ENCODE assay signal across 8 cellular contexts in genomic region chr1:47507921-47508894, GRCh38.
DNase-seq lines count a peak whose midpoint lies in the region; ATAC-seq and TF ChIP-seq lines count a peak whose summit lies in the region.

No MANE protein-coding gene starts in this region.

- POLR2A ChIA-PET in activated CD4-positive, alpha-beta T cell treated with anti-CD3 and anti-CD28 coated beads for 36 hours (lab: Charles Lee): interaction anchor here (0.6 kb wide), 1 partner anchor 207 kb away, joined by 3 read pairs; no protein-coding TSS in a partner anchor
- POLR2A ChIA-PET in activated CD4-positive, alpha-beta T cell treated with anti-CD3 and anti-CD28 coated beads, Interleukin-2, amount 10 ng/mL, durations not matched to agents 7 days and 5 days (lab: Charles Lee): no interaction called here

- no peak overlapping the region for H2AFZ ChIP-seq in fibroblast of lung (ENCODE audit: low read length)

- TF ChIP-seq CTCF in WERI-Rb-1 (IDR thresholded peaks at IDR 0.05; ENCODE audit: low read depth, low read length) (no peak), fibroblast of lung (conservative IDR thresholded peaks at IDR 0.05 in 1 of 2, IDR thresholded peaks at IDR 0.05 in 1 of 2; ENCODE audit: low read depth in 1 of 2, low read length in 2 of 2) (no peak), omental fat pad (IDR thresholded peaks at IDR 0.05) (no peak), uterus (IDR thresholded peaks at IDR 0.05) (no peak)

- H3K4me2 ChIP-seq in fibroblast of lung (ENCODE audit: extremely low read depth, insufficient read depth, low read length): peak overlapping the region; percentile 35

- H3K4me3 ChIP-seq in WERI-Rb-1 (ENCODE audit: low read depth, low read length) (peak overlapping the region; percentile 38), fibroblast of lung (replicated peaks in 1 of 4; ENCODE audit: control extremely low read depth in 1 of 4, insufficient read depth in 1 of 4, low read depth in 3 of 4, low read length in 4 of 4) (peak overlapping the region in 1 of 4 experiments; percentile 43), uterus (peak overlapping the region; percentile 16 to 34)

- no peaks in the 10 kb centered on the region for H3K9me3 Mint-ChIP-seq in activated CD4-positive, alpha-beta T cell treated with anti-CD3 and anti-CD28 coated beads for 36 hours (ENCODE audit: low read depth)
- H3K9me3 Mint-ChIP-seq in activated CD4-positive, alpha-beta T cell treated with anti-CD3 and anti-CD28 coated beads, Interleukin-2, amount 10 ng/mL, durations not matched to agents 7 days and 5 days: no peaks in the 10 kb centered on the region

- H3K4me3 Mint-ChIP-seq in activated CD4-positive, alpha-beta T cell treated with anti-CD3 and anti-CD28 coated beads for 36 hours: peak overlapping the region; percentile 44
- no peak overlapping the region for H3K4me3 Mint-ChIP-seq in activated CD4-positive, alpha-beta T cell treated with anti-CD3 and anti-CD28 coated beads, Interleukin-2, amount 10 ng/mL, durations not matched to agents 7 days and 5 days

- H3K4me1 Mint-ChIP-seq in activated CD4-positive, alpha-beta T cell treated with anti-CD3 and anti-CD28 coated beads for 36 hours: peaks cover 8% of the 10 kb centered on the region
- no peaks in the 10 kb centered on the region for H3K4me1 Mint-ChIP-seq in activated CD4-positive, alpha-beta T cell treated with anti-CD3 and anti-CD28 coated beads, Interleukin-2, amount 10 ng/mL, durations not matched to agents 7 days and 5 days

- H3K36me3 Mint-ChIP-seq in activated CD4-positive, alpha-beta T cell treated with anti-CD3 and anti-CD28 coated beads for 36 hours (ENCODE audit: low read depth): no peaks in the 10 kb centered on the region
- no peaks in the 10 kb centered on the region for H3K36me3 Mint-ChIP-seq in activated CD4-positive, alpha-beta T cell treated with anti-CD3 and anti-CD28 coated beads, Interleukin-2, amount 10 ng/mL, durations not matched to agents 7 days and 5 days (ENCODE audit: low read depth)

- CTCF ChIA-PET in activated CD4-positive, alpha-beta T cell treated with anti-CD3 and anti-CD28 coated beads for 36 hours (lab: Charles Lee): interaction anchor here (0.7 to 1.0 kb wide), 3 partner anchors 13 to 20 kb away, joined by 3 to 4 read pairs (median 3); no protein-coding TSS in a partner anchor
- CTCF ChIA-PET in activated CD4-positive, alpha-beta T cell treated with anti-CD3 and anti-CD28 coated beads, Interleukin-2, amount 10 ng/mL, durations not matched to agents 7 days and 5 days (lab: Charles Lee): interaction anchor here (1.1 kb wide), 1 partner anchor 17 kb away, joined by 3 read pairs; no protein-coding TSS in a partner anchor

- H3K79me2 ChIP-seq in fibroblast of lung (ENCODE audit: control insufficient read depth, insufficient read depth, low read length): no peaks in the 10 kb centered on the region

- intact Hi-C loops in activated CD4-positive, alpha-beta T cell treated with anti-CD3 and anti-CD28 coated beads for 36 hours (cut with DNase I, micrococcal nuclease): loop anchor here (2.0 kb wide), 1 partner anchor 71 kb away; no protein-coding TSS in a partner anchor
- intact Hi-C loops in uterus (cut with DNase I; ENCODE audit: low total_unique reads): no loop called here

- H3K27me3 ChIP-seq in WERI-Rb-1 (ENCODE audit: insufficient read depth, low read depth, severe bottlenecking) (peaks cover 84% of the 10 kb centered on the region), fibroblast of lung (ENCODE audit: control insufficient read depth, insufficient read depth, low read length) (peaks cover 22% of the 10 kb centered on the region), uterus (no peaks in the 10 kb centered on the region)

- no peak overlapping the region for H3K27ac ChIP-seq in WERI-Rb-1
- H3K27ac ChIP-seq in fibroblast of lung (ENCODE audit: insufficient read depth, low read length): no peak overlapping the region
- peak overlapping the region in 1 of 2 donors; percentile 19 for H3K27ac ChIP-seq in uterus

- no peaks in the 10 kb centered on the region for H3K4me1 ChIP-seq in fibroblast of lung (ENCODE audit: control insufficient read depth, extremely low read depth, insufficient read depth, low read length)
- peaks cover 0 to 6% of the 10 kb centered on the region in 2 donors for H3K4me1 ChIP-seq in uterus

- ATAC-seq in activated CD4-positive, alpha-beta T cell treated with anti-CD3 and anti-CD28 coated beads for 36 hours: peak; percentile 74
- ATAC-seq in omental fat pad (ENCODE audit: low FRiP score) (peak; percentile 55), GM18519 (IDR thresholded peaks at IDR 0.05; ENCODE audit: low FRiP score, unreplicated experiment) (no peak)

- H3K9me3 ChIP-seq in WERI-Rb-1 (ENCODE audit: severe bottlenecking) (peaks cover 3% of the 10 kb centered on the region), fibroblast of lung (ENCODE audit: control insufficient read depth, insufficient read depth, low read depth, low read length) (no peaks in the 10 kb centered on the region), uterus (no peaks in the 10 kb centered on the region)

- peak; percentile 63 for DNase-seq in activated CD4-positive, alpha-beta T cell treated with anti-CD3 and anti-CD28 coated beads for 36 hours
- DNase-seq in activated CD4-positive, alpha-beta T cell treated with anti-CD3 and anti-CD28 coated beads, Interleukin-2, amount 10 ng/mL, durations not matched to agents 7 days and 5 days: no peak
- peak; percentile 30 for DNase-seq in WERI-Rb-1
- DNase-seq in fibroblast of lung (ENCODE audit: low read depth in 2 of 2): no peak
- no peak for DNase-seq in omental fat pad (ENCODE audit: low spot score)
- peak in 1 of 2 donors; percentile 24 for DNase-seq in uterus
- DNase-seq in activated gamma-delta T cell (lab: John Stamatoyannopoulos, UW): no peak

- H3K36me3 ChIP-seq in WERI-Rb-1 (no peaks in the 10 kb centered on the region), fibroblast of lung (ENCODE audit: control insufficient read depth, insufficient read depth, low read length) (no peaks in the 10 kb centered on the region), uterus (no peaks in the 10 kb centered on the region)

- TF ChIP-seq POLR2A in uterus (IDR thresholded peaks at IDR 0.05): no peak

- H3K27me3 Mint-ChIP-seq in activated CD4-positive, alpha-beta T cell treated with anti-CD3 and anti-CD28 coated beads for 36 hours: peaks cover 74% of the 10 kb centered on the region
- peaks cover 60% of the 10 kb centered on the region for H3K27me3 Mint-ChIP-seq in activated CD4-positive, alpha-beta T cell treated with anti-CD3 and anti-CD28 coated beads, Interleukin-2, amount 10 ng/mL, durations not matched to agents 7 days and 5 days

- H4K20me1 ChIP-seq in fibroblast of lung (ENCODE audit: control insufficient read depth, extremely low read depth, insufficient read depth, low read length): no peaks in the 10 kb centered on the region

- no peak overlapping the region for H3K27ac Mint-ChIP-seq in activated CD4-positive, alpha-beta T cell treated with anti-CD3 and anti-CD28 coated beads for 36 hours
- H3K27ac Mint-ChIP-seq in activated CD4-positive, alpha-beta T cell treated with anti-CD3 and anti-CD28 coated beads, Interleukin-2, amount 10 ng/mL, durations not matched to agents 7 days and 5 days: no peak overlapping the region

- H3K9ac ChIP-seq in fibroblast of lung (ENCODE audit: insufficient read depth, low read length): no peak overlapping the region

Comparison
In these comparisons a context has a peak if more than half of its experiments do, and no peak if none do; other contexts are left out.
1. DNase-seq: peak in activated CD4-positive, alpha-beta T cell treated with anti-CD3 and anti-CD28 coated beads for 36 hours (single experiment) and WERI-Rb-1 (single experiment); none in activated CD4-positive, alpha-beta T cell treated with anti-CD3 and anti-CD28 coated beads, Interleukin-2, amount 10 ng/mL, durations not matched to agents 7 days and 5 days (single experiment), fibroblast of lung (0 of 2), omental fat pad (single experiment) and activated gamma-delta T cell (single experiment).